In genomic region chr5:178153530-178154340, GRCh38 we compare ENCODE assay signal across 8 cellular contexts. TPM values are rescaled to one million over a fixed set of nuclear protein-coding genes. Genes with fewer than 3 reads are reported as not detected.
DNase-seq lines count a peak whose midpoint lies in the region; ATAC-seq, FAIRE-seq and TF ChIP-seq lines count a peak whose summit lies in the region.

TSS of gene NHP2 (minus strand) at chr5:178153885. CDS start at chr5:178153817, 68 bp downstream.

- H3K4me1 Mint-ChIP-seq in T-cell (peaks cover 37 to 42% (median 42%) of the 10 kb centered on the region in 3 donors), type B pancreatic cell (ENCODE audit: unreplicated experiment) (peaks cover 27% of the 10 kb centered on the region)

- intact Hi-C loops in heart left ventricle (cut with DNase I), result loop anchor here in 1 of 10 donors (2.0 kb wide), 1 partner anchor 23 kb away; the partner anchor contains the start of gene RMND5B

- 2% methylated on average over 62 to 68 of the region's 68 CpGs for WGBS in adipose tissue, 3 donors
- WGBS in heart left ventricle, 4 donors, result 2 to 4% (median 2%) methylated on average over 53 to 68 of the region's 68 CpGs

- peak within 1 kb of the TSS; percentile 57 to 97 (median 84) for H3K4me3 ChIP-seq in heart left ventricle

- TF ChIP-seq CTCF in heart left ventricle (IDR thresholded peaks at IDR 0.05) (no peak), type B pancreatic cell (conservative IDR thresholded peaks at IDR 0.05) (no peak)

- DNase-seq in GM12891 (ENCODE audit: insufficient read length, low spot score), result peak; percentile 91
- DNase-seq in NCI-H1436 treated with DMSO at 0.1 percent for 48 hours (lab: John Stamatoyannopoulos, UW), result peak; percentile 81
- peak; percentile 89 to 98 (median 93) for DNase-seq in T-cell
- DNase-seq in heart left ventricle, result peak; percentile 98 to 99 (median 99)
- peak; percentile 99 for DNase-seq in pons (ENCODE audit: low spot score)
- peak; percentile 97 for DNase-seq in type B pancreatic cell (ENCODE audit: extremely low spot score, unreplicated experiment)

- peak; percentile 55; the same call in 1 of the 2 replicates for TF ChIP-seq POLR2A in GM12891 (IDR thresholded peaks at IDR 0.05; ENCODE audit: low read depth, low read length)
- TF ChIP-seq POLR2A in heart left ventricle (IDR thresholded peaks at IDR 0.05), result peak in 1 of 2 donors; percentile 59

- H3K36me3 ChIP-seq in heart left ventricle, result peaks cover 0 to 30% (median 26%) of the 10 kb centered on the region in 9 donors

- peaks cover 6 to 28% (median 17%) of the 10 kb centered on the region in 12 donors for H3K4me1 ChIP-seq in heart left ventricle

- H3K9me3 Mint-ChIP-seq in T-cell (no peaks in the 10 kb centered on the region), type B pancreatic cell (no peaks in the 10 kb centered on the region)

- H3K27ac Mint-ChIP-seq in T-cell (peak within 1 kb of the TSS; percentile 88 to 90), type B pancreatic cell (peak within 1 kb of the TSS; percentile 90)

- H3K27ac ChIP-seq in adipose tissue (ENCODE audit: low read depth, low read length) (peak within 1 kb of the TSS; percentile 44), heart left ventricle (peak within 1 kb of the TSS in 11 of 12 donors; percentile 16 to 83 (median 68))

- POLR2A ChIA-PET in T-cell (lab: Charles Lee), result interaction anchor here in 1 of 2 donors (0.6 kb wide), 1 partner anchor 20 kb away, joined by 13 read pairs; no protein-coding TSS in a partner anchor

- FAIRE-seq in GM12891 (lab: Jason Lieb, UNC), result peak; percentile 99

- CTCF ChIA-PET in T-cell (lab: Charles Lee), result interaction anchor here (0.6 to 1.5 kb wide), 7 partner anchors 22 to 796 kb away, joined by 3 to 8 read pairs (median 4); no protein-coding TSS in a partner anchor

- H3K36me3 Mint-ChIP-seq in T-cell, result peaks cover 15% of the 10 kb centered on the region
- H3K36me3 Mint-ChIP-seq in type B pancreatic cell, result no peaks in the 10 kb centered on the region

- no peaks in the 10 kb centered on the region for H3K27me3 ChIP-seq in heart left ventricle

- ATAC-seq in HG02840 (IDR thresholded peaks at IDR 0.05; ENCODE audit: low FRiP score, unreplicated experiment) (peak; percentile 98), T-cell (replicated peaks in 1 of 4) (peak; percentile 97 to 99 (median 99)), heart left ventricle (peak; percentile 99 to 100 (median 99))

- H3K9me3 ChIP-seq in heart left ventricle, result no peaks in the 10 kb centered on the region

- H3K4me3 Mint-ChIP-seq in T-cell (peak within 1 kb of the TSS; percentile 94 to 99 (median 98)), type B pancreatic cell (peak within 1 kb of the TSS; percentile 96)

- H3K27me3 Mint-ChIP-seq in T-cell, result no peaks in the 10 kb centered on the region
- H3K27me3 Mint-ChIP-seq in type B pancreatic cell, result no peaks in the 10 kb centered on the region

TF ChIP-seq in GM12891, 5 proteins besides CTCF, POLR2A, EP300 and RAD21:
- TF ChIP-seq PAX5 (IDR thresholded peaks at IDR 0.05; ENCODE audit: insufficient read depth, low read length, severe bottlenecking) (peak; percentile 45), TAF1 (IDR thresholded peaks at IDR 0.05; ENCODE audit: low read depth, low read length) (no peak), SPI1 (IDR thresholded peaks at IDR 0.05; ENCODE audit: low read depth, low read length) (peak; percentile 69), POU2F2 (IDR thresholded peaks at IDR 0.05; ENCODE audit: low read depth, low read length) (0 out of 2 replicates have a peak, but pooled peaks have one; percentile 56), POLR2AphosphoS5 (IDR thresholded peaks at IDR 0.05; ENCODE audit: low read depth, low read length) (peak; percentile 83)

RNA-seq across cellular contexts. Expression of gene NHP2, which starts in this region (rescaled TPM):
- polyA plus RNA-seq in GM12891 (2012; ENCODE audit: low read depth, missing spikeins), result 273 TPM
- 10 to 100 TPM; 61.2 to 95.6 (median 91.2) TPM for total RNA-seq in T-cell
- polyA plus RNA-seq in adipose tissue, result 100 to 1,000 TPM; 119 to 208 (median 201) TPM
- total RNA-seq in heart left ventricle, result 100 to 1,000 TPM in 3 of 9 donors, 10 to 100 TPM in 6; 60.9 to 196 (median 75.2) TPM
- polyA plus RNA-seq in heart left ventricle, result 100 to 1,000 TPM in 1 of 2 donors, 10 to 100 TPM in 1; 92.0 to 320 TPM
- total RNA-seq in type B pancreatic cell (ENCODE audit: low replicate concordance), result 136 and 161 TPM in 2 replicates

Comparison
In these comparisons a context has a peak if more than half of its experiments do, and no peak if none do; other contexts are left out.
1. Peak in every context shown above with its lines: DNase-seq, ATAC-seq, H3K4me3 ChIP-seq and H3K27ac ChIP-seq.